15 cellular contexts compared by ENCODE assay signal in genomic region chr22:49928571-49929552, GRCh38. TPM values are rescaled to one million over a fixed set of nuclear protein-coding genes. Genes with fewer than 3 reads are reported as not detected.
DNase-seq lines count a peak whose midpoint lies in the region; ATAC-seq, FAIRE-seq and TF ChIP-seq lines count a peak whose summit lies in the region.
"Had no signal": no experiment of that assay in that cellular context is flagged by ENCODE, and none has a peak within 500 bp of the region (broad histone marks: within the 10 kb centered on the region; RNA-seq: fewer than 3 reads in every experiment).

No MANE protein-coding gene starts in this region.

- peaks cover 2% of the 10 kb centered on the region; the same call in 1 of the 3 replicates for H3K36me3 Mint-ChIP-seq in GM23338 (ENCODE audit: low read depth)
- H3K36me3 Mint-ChIP-seq: brain had no signal

- no peak for TF ChIP-seq CTCF in GM23338 (conservative IDR thresholded peaks at IDR 0.05; ENCODE audit: low read depth in 2 of 2)
- TF ChIP-seq CTCF in mammary epithelial cell (conservative IDR thresholded peaks at IDR 0.05 in 1 of 2, IDR thresholded peaks at IDR 0.05 in 1 of 2; ENCODE audit: extremely low read depth in 1 of 2, insufficient read depth in 1 of 2, low read depth in 1 of 2, low read length in 2 of 2) = no peak
- no peak for TF ChIP-seq CTCF in pancreas (IDR thresholded peaks at IDR 0.05)
- no peak for TF ChIP-seq CTCF in dorsolateral prefrontal cortex (IDR thresholded peaks at IDR 0.05 in 54 of 56, conservative IDR thresholded peaks at IDR 0.05 in 2 of 56; ENCODE audit: low read depth in 1 of 56, partially characterized antibody in 56 of 56)

- no peaks in the 10 kb centered on the region for H3K36me3 ChIP-seq in BLaER1
- H3K36me3 ChIP-seq in GM23338 (ENCODE audit: insufficient read depth) = no peaks in the 10 kb centered on the region
- H3K36me3 ChIP-seq in mammary epithelial cell (ENCODE audit: insufficient read depth, low read length) = no peaks in the 10 kb centered on the region
- H3K36me3 ChIP-seq in pancreas = peaks cover 0 to 9% (median 0%) of the 10 kb centered on the region in 3 donors

- H3K27me3 Mint-ChIP-seq in GM23338 (ENCODE audit: insufficient read depth, low read depth, poor library complexity) = peaks cover 21% of the 10 kb centered on the region
- H3K27me3 Mint-ChIP-seq: activated naive CD8-positive, alpha-beta T cell treated with anti-CD3 and anti-CD28 coated beads for 36 hours; T-helper 17 cell had no signal

- intact Hi-C loops in mammary epithelial cell (cut with micrococcal nuclease) = loop anchor here (1.0 kb wide), 2 partner anchors 162 to 220 kb away; no protein-coding TSS in a partner anchor
- intact Hi-C loops in pancreas (cut with DNase I) = loop anchor here (2.0 to 10.0 kb wide), 2 partner anchors 102 to 106 kb away; no protein-coding TSS in a partner anchor
- intact Hi-C loops in dorsolateral prefrontal cortex (cut with DNase I) = loop anchor here (1.0 to 2.0 kb wide), 2 partner anchors 101 to 102 kb away; no protein-coding TSS in a partner anchor

- H3K4me1 ChIP-seq in BLaER1 (peaks cover 94% of the 10 kb centered on the region), GM23338 (ENCODE audit: insufficient read depth) (no peaks in the 10 kb centered on the region), mammary epithelial cell (ENCODE audit: insufficient read depth, low read length) (peaks cover under 1% of the 10 kb centered on the region), pancreas (peaks cover 2 to 3% (median 3%) of the 10 kb centered on the region in 3 donors)

- no peaks in the 10 kb centered on the region; the same call in 1 of the 2 replicates for H3F3A ChIP-seq in GM23338 (replicated peaks; ENCODE audit: low read depth)

- H3K27me3 ChIP-seq in BLaER1 (no peaks in the 10 kb centered on the region), GM23338 (ENCODE audit: insufficient read depth) (peaks cover 9% of the 10 kb centered on the region), mammary epithelial cell (ENCODE audit: insufficient read depth, low read length) (no peaks in the 10 kb centered on the region), pancreas (no peaks in the 10 kb centered on the region), dorsolateral prefrontal cortex (no peaks in the 10 kb centered on the region)

- H3K4me3 ChIP-seq in BLaER1 (peak overlapping the region; percentile 54), GM23338 (peak overlapping the region; percentile 41; the same call in 1 of the 2 replicates), mammary epithelial cell (replicated peaks in 1 of 3; ENCODE audit: insufficient read depth in 1 of 3, low read depth in 2 of 3, low read length in 3 of 3) (no peak overlapping the region), pancreas (no peak overlapping the region), dorsolateral prefrontal cortex (peak overlapping the region in 10 of 59 donors; percentile 3 to 41 (median 30))

- no peak for FAIRE-seq in pancreas (lab: Jason Lieb, UNC)

- H3K9me3 ChIP-seq in BLaER1 (no peaks in the 10 kb centered on the region), mammary epithelial cell (replicated peaks; ENCODE audit: insufficient read depth, low read length) (no peaks in the 10 kb centered on the region), pancreas (no peaks in the 10 kb centered on the region)
- H3K9me3 ChIP-seq: gastroesophageal sphincter had no signal

- H3K27ac ChIP-seq in BLaER1 (peak overlapping the region; percentile 95), GM23338 (ENCODE audit: low read depth) (no peak overlapping the region), mammary epithelial cell (ENCODE audit: insufficient read depth, low read depth, low read length) (no peak overlapping the region), pancreas (no peak overlapping the region), dorsolateral prefrontal cortex (no peak overlapping the region)
- H3K27ac ChIP-seq: gastroesophageal sphincter had no signal

- no peak overlapping the region for H3K27ac Mint-ChIP-seq in GM23338
- H3K27ac Mint-ChIP-seq: activated naive CD8-positive, alpha-beta T cell treated with anti-CD3 and anti-CD28 coated beads for 36 hours; activated T-cell treated with anti-CD3 and anti-CD28 coated beads, Interleukin-2, amount 50 U/mL, for 72 hours; brain had no signal

- 35% methylated on average over 16 of the region's 71 CpGs for WGBS in mammary epithelial cell (ENCODE audit: low coverage, missing lambda C conversion rate)
- WGBS in pancreas, 2 donors = 18 to 29% methylated on average over 47 to 71 of the region's 71 CpGs

- H2AFZ ChIP-seq in GM23338 (no peak overlapping the region), mammary epithelial cell (ENCODE audit: low read depth, low read length) (no peak overlapping the region)

- H3K79me2 ChIP-seq in GM23338 (replicated peaks; ENCODE audit: insufficient read depth) (no peaks in the 10 kb centered on the region), mammary epithelial cell (ENCODE audit: insufficient read depth, low read length) (no peaks in the 10 kb centered on the region)

- BruUV-seq in mammary epithelial cell (replicated peaks; lab: Mats Ljungman, UMichigan) = no TSS peak

- CTCF ChIA-PET in mammary epithelial cell (lab: Charles Lee; ENCODE audit: low non-redundant PET) = no interaction called here

- H3K9ac ChIP-seq in BLaER1 (peak overlapping the region; percentile 78), mammary epithelial cell (ENCODE audit: insufficient read depth, low read length) (no peak overlapping the region)

- H4K20me1 ChIP-seq in BLaER1 (no peaks in the 10 kb centered on the region), GM23338 (replicated peaks; ENCODE audit: insufficient read depth) (no peaks in the 10 kb centered on the region), mammary epithelial cell (ENCODE audit: insufficient read depth, low read length) (no peaks in the 10 kb centered on the region)

- no peaks in the 10 kb centered on the region for H3K9me2 ChIP-seq in GM23338 (ENCODE audit: insufficient read depth)

- in situ Hi-C loops in mammary epithelial cell (cut with MboI; ENCODE audit: low sequenced_read_pairs in 2 of 2) = loop anchor here in 1 of 2 donors (25.0 kb wide), 1 partner anchor 283 kb away; the partner anchor contains the start of gene SELENOO

- DNase-seq in GM23338 (ENCODE audit: low spot score) (peak; percentile 52), mammary epithelial cell (no peak), pancreas (peak in 4 of 6 donors; percentile 25 to 89 (median 63)), dorsolateral prefrontal cortex (no peak), NCI-H2081 (lab: John Stamatoyannopoulos, UW) (no peak)
- no peak for DNase-seq in stimulated activated CD4-positive, alpha-beta T cell treated with anti-CD3 and anti-CD28 coated beads, Interleukin-4, amount 100 ng/mL, for 1 hour
- DNase-seq: occipital lobe had no signal

- ATAC-seq in GM23338 (peak; percentile 33), pancreas (no peak)

- dilution Hi-C loops in mammary epithelial cell (cut with HindIII; ENCODE audit: low sequenced_read_pairs) = no loop called here

- H3K4me2 ChIP-seq in BLaER1 (peak overlapping the region; percentile 97), GM23338 (peak overlapping the region; percentile 66), mammary epithelial cell (ENCODE audit: insufficient read depth, low read depth, low read length) (peak overlapping the region; percentile 69)

- no peak overlapping the region for H3K4me3 Mint-ChIP-seq in GM23338
- H3K4me3 Mint-ChIP-seq: activated CD8-positive, alpha-beta T cell treated with anti-CD3 and anti-CD28 coated beads, Interleukin-2, amount 10 ng/mL, durations not matched to agents 7 days and 5 days; CD14-positive monocyte; T-helper 17 cell had no signal

- H3K4me1 Mint-ChIP-seq in GM23338 = peaks cover 13% of the 10 kb centered on the region

- no peaks in the 10 kb centered on the region for H3K9me3 Mint-ChIP-seq in GM23338
- H3K9me3 Mint-ChIP-seq: activated naive CD8-positive, alpha-beta T cell treated with anti-CD3 and anti-CD28 coated beads for 36 hours; activated T-cell treated with anti-CD3 and anti-CD28 coated beads, Interleukin-2, amount 50 U/mL, for 72 hours; brain; CD14-positive monocyte had no signal

TF ChIP-seq in GM23338, 12 proteins besides CTCF, POLR2A, EP300 and RAD21 (continues in another document):
- no peak for TF ChIP-seq STAT1 (IDR thresholded peaks at IDR 0.05; ENCODE audit: unreplicated experiment)
- TF ChIP-seq ZNF331 (CRISPR knock-in tag; IDR thresholded peaks at IDR 0.05; ENCODE audit: low read depth) = no peak
- TF ChIP-seq JUNB (IDR thresholded peaks at IDR 0.05; ENCODE audit: unreplicated experiment) = no peak
- TF ChIP-seq ETS1 (IDR thresholded peaks at IDR 0.05) = no peak
- TF ChIP-seq NANOG (IDR thresholded peaks at IDR 0.05; ENCODE audit: borderline replicate concordance) = no peak
- no peak for TF ChIP-seq ZNF114 (CRISPR knock-in tag; IDR thresholded peaks at IDR 0.05)

RNA-seq across cellular contexts. Expression of gene CRELD2, which starts 10.4 kb away (rescaled TPM):
- total RNA-seq in GM23338 (2014; rRNA removed; shearing (Covaris generic)) = 34.4 and 35.7 TPM in 2 replicates
- polyA plus RNA-seq in GM23338 (2016; fragmentation: Nextera tagmentation; extraction: Ambion mirVana) = 47.7 and 49.4 TPM in 2 replicates
- total RNA-seq in mammary epithelial cell = 10 to 100 TPM; 26.5 to 51.5 TPM
- polyA plus RNA-seq in mammary epithelial cell = 63.8 TPM
- 22.6 TPM for polyA minus RNA-seq in mammary epithelial cell
- total RNA-seq in pancreas = 10 to 100 TPM; 37.2 to 61.9 (median 54.1) TPM
- 10 to 100 TPM; 51.1 to 56.4 TPM for polyA plus RNA-seq in pancreas
- total RNA-seq in dorsolateral prefrontal cortex = 10 to 100 TPM; 19.4 to 50.3 (median 29.6) TPM

RNA-seq across cellular contexts. Expression of gene ALG12, which starts 10.6 kb away (rescaled TPM):
- 23.3 and 26.9 TPM in 2 replicates for total RNA-seq in GM23338 (2014; rRNA removed; shearing (Covaris generic))
- polyA plus RNA-seq in GM23338 (2016; fragmentation: Nextera tagmentation; extraction: Ambion mirVana) = 18.7 and 21.8 TPM in 2 replicates
- total RNA-seq in mammary epithelial cell = 10 to 100 TPM; 19.0 to 19.9 TPM
- polyA plus RNA-seq in mammary epithelial cell = 12.6 TPM
- polyA minus RNA-seq in mammary epithelial cell = 3.8 TPM
- total RNA-seq in pancreas = 10 to 100 TPM in 4 of 6 donors, 1 to 10 TPM in 2; 7.4 to 13.1 (median 12.1) TPM
- polyA plus RNA-seq in pancreas = 1 to 10 TPM; 7.1 to 8.6 TPM
- 10 to 100 TPM in 117 of 120 experiments, 1 to 10 TPM in 3; 9.4 to 31.2 (median 15.9) TPM for total RNA-seq in dorsolateral prefrontal cortex

RNA-seq across cellular contexts. Expression of gene PIM3, which starts 31.7 kb away (rescaled TPM):
- 30.6 and 37.3 TPM in 2 replicates for total RNA-seq in GM23338 (2014; rRNA removed; shearing (Covaris generic))
- 17.7 and 18.8 TPM in 2 replicates for polyA plus RNA-seq in GM23338 (2016; fragmentation: Nextera tagmentation; extraction: Ambion mirVana)
- 10 to 100 TPM; 26.6 to 68.7 TPM for total RNA-seq in mammary epithelial cell
- 11.1 TPM for polyA plus RNA-seq in mammary epithelial cell
- polyA minus RNA-seq in mammary epithelial cell = 6.3 TPM
- total RNA-seq in pancreas = 10 to 100 TPM; 25.8 to 90.1 (median 33.1) TPM
- 10 to 100 TPM; 55.3 to 82.7 TPM for polyA plus RNA-seq in pancreas
- total RNA-seq in dorsolateral prefrontal cortex = 10 to 100 TPM; 18.9 to 92.4 (median 32.9) TPM

Comparison
In these comparisons a context has a peak if more than half of its experiments do, and no peak if none do; other contexts are left out.
1. H3K4me3 ChIP-seq: peak in BLaER1 (single experiment) and GM23338 (single experiment); none in mammary epithelial cell (0 of 3) and pancreas (0 of 4).
2. DNase-seq: peak in GM23338 (single experiment) and pancreas (4 of 6); none in mammary epithelial cell (single experiment), dorsolateral prefrontal cortex (0 of 10), NCI-H2081 (0 of 2) and stimulated activated CD4-positive, alpha-beta T cell treated with anti-CD3 and anti-CD28 coated beads, Interleukin-4, amount 100 ng/mL, for 1 hour (single experiment).
3. Peak in every context shown above with its lines, with median percentiles within 50 percentile points of each other: H3K4me2 ChIP-seq.